ENCODE assay signal across 8 cellular contexts in the genomic region with DNA sequence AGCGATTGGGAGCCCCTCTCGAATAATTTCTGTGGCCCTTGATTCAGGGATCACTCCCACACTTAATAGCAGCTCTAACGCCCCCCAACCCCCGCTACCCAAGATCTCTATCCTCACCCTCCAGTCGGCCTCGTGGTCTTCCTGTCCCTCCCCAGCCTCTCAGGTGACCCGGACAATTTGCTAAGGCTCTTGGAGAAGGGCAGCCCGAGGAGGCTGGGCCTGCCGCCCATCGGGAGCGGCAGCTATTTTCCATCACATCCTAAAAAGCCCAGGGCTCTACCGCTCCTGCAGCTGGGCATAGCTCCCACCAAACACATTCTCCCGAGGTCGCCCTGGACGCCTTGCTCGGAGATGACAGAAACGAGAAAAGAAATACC. TPM values are rescaled to one million over a fixed set of nuclear protein-coding genes. Genes with fewer than 3 reads are reported as not detected.
DNase-seq lines count a peak whose midpoint lies in the region; ATAC-seq and TF ChIP-seq lines count a peak whose summit lies in the region.

No MANE protein-coding gene starts in this region.

- DNase-seq in activated T-cell treated with anti-CD3 and anti-CD28 coated beads, Interleukin-2, amount 50 U/mL, for 24 hours: no peak
- DNase-seq in activated T-cell treated with anti-CD3 and anti-CD28 coated beads, Interleukin-2, amount 50 U/mL, for 48 hours: no peak
- DNase-seq in mammary epithelial cell (no peak), right lobe of liver (no peak), transverse colon (no peak), NK-92 (lab: John Stamatoyannopoulos, UW; ENCODE audit: unreplicated experiment) (no peak)
- no peak for DNase-seq in stimulated activated CD4-positive, alpha-beta T cell treated with anti-CD3 and anti-CD28 coated beads, Interleukin-2, amount 100 ng/mL, for 48 hours

- BruUV-seq in mammary epithelial cell (replicated peaks; lab: Mats Ljungman, UMichigan): TSS peak; percentile 22

- dilution Hi-C loops in mammary epithelial cell (cut with HindIII; ENCODE audit: low sequenced_read_pairs): no loop called here

- 27% methylated on average over 14 of the region's 17 CpGs for WGBS in mammary epithelial cell (ENCODE audit: low coverage, missing lambda C conversion rate)
- 2% methylated on average over 12 of the region's 17 CpGs for WGBS in right lobe of liver (ENCODE audit: insufficient coverage, low coverage, low lambda C conversion rate, missing lambda C conversion rate)
- 0 to 2% methylated on average over 1 to 17 of the region's 17 CpGs for WGBS in transverse colon (ENCODE audit: low coverage in 1 of 2), 2 donors

- no peaks in the 10 kb centered on the region for H3K9me3 Mint-ChIP-seq in activated T-cell treated with anti-CD3 and anti-CD28 coated beads, Interleukin-2, amount 50 U/mL, for 24 hours

- H3K9ac ChIP-seq in mammary epithelial cell (ENCODE audit: insufficient read depth, low read length): peak overlapping the region; percentile 25

- H3K4me3 ChIP-seq in mammary epithelial cell (replicated peaks in 1 of 3; ENCODE audit: insufficient read depth in 1 of 3, low read depth in 2 of 3, low read length in 3 of 3): peak overlapping the region in 1 of 3 experiments; percentile 17
- peak overlapping the region in 2 of 3 donors; percentile 43 to 46 for H3K4me3 ChIP-seq in right lobe of liver
- H3K4me3 ChIP-seq in transverse colon: peak overlapping the region in 3 of 4 donors; percentile 13 to 37 (median 25)

- peak overlapping the region; percentile 67 for H3K4me2 ChIP-seq in mammary epithelial cell (ENCODE audit: insufficient read depth, low read depth, low read length)

- H3K27me3 Mint-ChIP-seq in activated T-cell treated with anti-CD3 and anti-CD28 coated beads, Interleukin-2, amount 50 U/mL, for 24 hours: peaks cover 43% of the 10 kb centered on the region

- CTCF ChIA-PET in mammary epithelial cell (lab: Charles Lee; ENCODE audit: low non-redundant PET): interaction anchor here (0.6 to 2.4 kb wide), 5 partner anchors 19 to 45 kb away, joined by 3 to 15 read pairs (median 5); no protein-coding TSS in a partner anchor

- no peaks in the 10 kb centered on the region for H3K9me3 ChIP-seq in mammary epithelial cell (replicated peaks; ENCODE audit: insufficient read depth, low read length)
- no peaks in the 10 kb centered on the region for H3K9me3 ChIP-seq in right lobe of liver
- no peaks in the 10 kb centered on the region for H3K9me3 ChIP-seq in transverse colon

- peaks cover 21% of the 10 kb centered on the region for H3K36me3 Mint-ChIP-seq in activated T-cell treated with anti-CD3 and anti-CD28 coated beads, Interleukin-2, amount 50 U/mL, for 24 hours (ENCODE audit: low read depth)

- TF ChIP-seq POLR2A in right lobe of liver (IDR thresholded peaks at IDR 0.05) (no peak), transverse colon (IDR thresholded peaks at IDR 0.05) (no peak)

- no peak overlapping the region for H3K27ac ChIP-seq in mammary epithelial cell (ENCODE audit: insufficient read depth, low read depth, low read length)
- no peak overlapping the region for H3K27ac ChIP-seq in right lobe of liver
- peak overlapping the region; percentile 78 to 97 (median 94) for H3K27ac ChIP-seq in transverse colon

- TF ChIP-seq EP300 in transverse colon (IDR thresholded peaks at IDR 0.05; ENCODE audit: low read depth): no peak

- H2AFZ ChIP-seq in mammary epithelial cell (ENCODE audit: low read depth, low read length): peak overlapping the region; percentile 28

- H3K4me3 Mint-ChIP-seq in activated T-cell treated with anti-CD3 and anti-CD28 coated beads, Interleukin-2, amount 50 U/mL, for 24 hours: peak overlapping the region; percentile 62

- peaks cover 38% of the 10 kb centered on the region for H3K4me1 ChIP-seq in mammary epithelial cell (ENCODE audit: insufficient read depth, low read length)
- peaks cover 0 to 23% (median 9%) of the 10 kb centered on the region in 4 donors for H3K4me1 ChIP-seq in right lobe of liver
- H3K4me1 ChIP-seq in transverse colon: peaks cover 11 to 29% (median 25%) of the 10 kb centered on the region in 4 donors

- H3K4me1 Mint-ChIP-seq in activated T-cell treated with anti-CD3 and anti-CD28 coated beads, Interleukin-2, amount 50 U/mL, for 24 hours (ENCODE audit: low read depth): peaks cover 20% of the 10 kb centered on the region

- H3K27me3 ChIP-seq in mammary epithelial cell (ENCODE audit: insufficient read depth, low read length): no peaks in the 10 kb centered on the region
- no peaks in the 10 kb centered on the region for H3K27me3 ChIP-seq in right lobe of liver
- H3K27me3 ChIP-seq in transverse colon: no peaks in the 10 kb centered on the region

- no peak for TF ChIP-seq CTCF in mammary epithelial cell (conservative IDR thresholded peaks at IDR 0.05 in 1 of 2, IDR thresholded peaks at IDR 0.05 in 1 of 2; ENCODE audit: extremely low read depth in 1 of 2, insufficient read depth in 1 of 2, low read depth in 1 of 2, low read length in 2 of 2)
- no peak for TF ChIP-seq CTCF in right lobe of liver (IDR thresholded peaks at IDR 0.05)
- no peak for TF ChIP-seq CTCF in transverse colon (IDR thresholded peaks at IDR 0.05)

- no peak overlapping the region for H3K27ac Mint-ChIP-seq in activated T-cell treated with anti-CD3 and anti-CD28 coated beads, Interleukin-2, amount 50 U/mL, for 24 hours

- H3K36me3 ChIP-seq in mammary epithelial cell (ENCODE audit: insufficient read depth, low read length) (peaks cover 8% of the 10 kb centered on the region), right lobe of liver (peaks cover 0 to 27% (median 9%) of the 10 kb centered on the region in 4 donors), transverse colon (peaks cover 0 to 16% (median 0%) of the 10 kb centered on the region in 4 donors)

- H4K20me1 ChIP-seq in mammary epithelial cell (ENCODE audit: insufficient read depth, low read length): no peaks in the 10 kb centered on the region

- ATAC-seq in right lobe of liver (no peak), GM18517 (IDR thresholded peaks at IDR 0.05; ENCODE audit: unreplicated experiment) (no peak)

- H3K79me2 ChIP-seq in mammary epithelial cell (ENCODE audit: insufficient read depth, low read length): no peaks in the 10 kb centered on the region

- in situ Hi-C loops in mammary epithelial cell (cut with MboI; ENCODE audit: low sequenced_read_pairs in 2 of 2): no loop called here
- in situ Hi-C loops in transverse colon (cut with MboI; ENCODE audit: low pct_ligation_motif_present in 1 of 4, low pct_unique_long_range_greater_than_20kb in 1 of 4, low sequenced_read_pairs in 3 of 4): no loop called here

- intact Hi-C loops in mammary epithelial cell (cut with micrococcal nuclease) (loop anchor here (5.0 kb wide), 1 partner anchor 76 kb away; no protein-coding TSS in a partner anchor), right lobe of liver (cut with DNase I) (loop anchor here in 1 of 2 donors (5.0 kb wide), 1 partner anchor 36 kb away; no protein-coding TSS in a partner anchor), transverse colon (cut with DNase I; ENCODE audit: low total_unique reads) (loop anchor here (5.0 kb wide), 1 partner anchor 34 kb away; no protein-coding TSS in a partner anchor)

RNA-seq across cellular contexts. Expression of a gene that starts 12.0 kb away (rescaled TPM):
- total RNA-seq in mammary epithelial cell: 100 to 1,000 TPM; 132 to 205 TPM
- 96.4 TPM for polyA plus RNA-seq in mammary epithelial cell
- polyA minus RNA-seq in mammary epithelial cell: 27.0 TPM
- total RNA-seq in right lobe of liver: 10 to 100 TPM in 1 of 6 experiments, 1 to 10 TPM in 5; 1.0 to 10.9 (median 2.7) TPM
- total RNA-seq in transverse colon: 10 to 100 TPM; 19.4 to 47.6 (median 31.5) TPM

RNA-seq across cellular contexts. Expression of a gene that starts 25.9 kb away (rescaled TPM):
- total RNA-seq in mammary epithelial cell: 100 to 1,000 TPM; 145 to 609 TPM
- polyA plus RNA-seq in mammary epithelial cell: 231 TPM
- 209 TPM for polyA minus RNA-seq in mammary epithelial cell
- total RNA-seq in right lobe of liver: 100 to 1,000 TPM in 2 of 6 experiments, 10 to 100 TPM in 4; 54.9 to 158 (median 87.0) TPM
- 1,000 to 10,000 TPM in 2 of 4 donors, 100 to 1,000 TPM in 2; 697 to 1,474 (median 915) TPM for total RNA-seq in transverse colon

RNA-seq across cellular contexts. Expression of a gene that starts 57.9 kb away (rescaled TPM):
- 10 to 100 TPM; 24.3 to 94.2 TPM for total RNA-seq in mammary epithelial cell
- 48.9 TPM for polyA plus RNA-seq in mammary epithelial cell
- polyA minus RNA-seq in mammary epithelial cell: 177 TPM
- 1 to 10 TPM; 2.1 to 7.4 (median 3.7) TPM for total RNA-seq in right lobe of liver
- total RNA-seq in transverse colon: 10 to 100 TPM; 13.0 to 40.6 (median 16.9) TPM

RNA-seq across cellular contexts. Expression of a gene that starts 59.5 kb away (rescaled TPM):
- total RNA-seq in mammary epithelial cell (not detected), right lobe of liver (1 to 10 TPM in 1 of 6 experiments, under 1 TPM in 2, not detected in 3; 0.26 to 2.0 (median 0.37) TPM), transverse colon (under 1 TPM in 2 of 4 donors, not detected in 2; 0.16 to 0.41 TPM)
- 0.07 TPM for polyA plus RNA-seq in mammary epithelial cell
- not detected for polyA minus RNA-seq in mammary epithelial cell

Comparison
In these comparisons a context has a peak if more than half of its experiments do, and no peak if none do; other contexts are left out.
1. H3K27ac ChIP-seq: peak in transverse colon (4 of 4); none in mammary epithelial cell (single experiment) and right lobe of liver (0 of 3).